8 cellular contexts compared by ENCODE assay signal in the genomic region with DNA sequence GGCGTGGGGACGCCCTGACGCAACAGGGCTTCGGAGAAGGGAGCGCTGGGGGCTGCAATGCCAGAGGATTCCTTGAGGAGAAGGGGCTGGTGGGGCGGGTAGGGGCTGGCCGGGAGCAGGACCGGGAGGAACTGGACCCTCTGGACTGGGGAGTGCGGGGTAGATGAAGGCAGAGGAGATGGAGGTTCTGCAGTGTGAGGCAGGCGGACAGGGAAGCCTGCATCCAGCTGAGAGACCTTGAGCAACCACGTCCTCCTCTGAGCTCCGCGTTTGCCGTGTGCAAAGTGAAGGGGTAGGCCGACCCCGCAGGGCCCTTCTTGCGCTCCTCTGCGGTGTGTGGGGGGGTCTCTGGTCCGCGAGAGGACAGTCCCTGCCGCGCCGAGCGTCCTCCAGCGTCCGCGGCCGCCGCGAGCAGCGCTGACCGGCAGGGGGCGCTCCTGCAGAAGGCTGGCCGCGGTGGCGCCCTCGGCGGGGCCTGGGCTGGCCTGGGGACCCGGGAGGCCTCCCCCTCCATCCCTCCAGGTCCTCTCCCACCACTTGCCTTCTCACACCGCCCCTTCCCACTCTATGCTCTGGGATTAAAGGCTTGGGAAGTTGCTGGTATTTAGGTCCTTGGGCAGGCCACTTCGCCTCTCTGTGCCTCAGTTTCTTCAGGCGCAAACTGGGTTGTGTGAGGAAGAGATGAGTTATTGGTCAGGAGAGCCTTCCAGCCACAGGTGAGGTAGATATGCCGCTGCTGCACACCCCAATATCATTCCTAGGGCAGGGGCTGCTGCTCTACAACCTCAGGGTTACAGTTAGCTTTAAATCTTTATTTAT. TPM values are rescaled to one million over a fixed set of nuclear protein-coding genes. Genes with fewer than 3 reads are reported as not detected.
A peak's percentile ranks its signal among the peaks of the same experiment; 100 is the strongest.
DNase-seq lines count a peak whose midpoint lies in the region; ATAC-seq and TF ChIP-seq lines count a peak whose summit lies in the region.

No MANE protein-coding gene starts in this region.

- peaks cover 0 to 9% (median 0%) of the 10 kb centered on the region in 3 donors for H3K9me3 ChIP-seq in body of pancreas
- peaks cover 10% of the 10 kb centered on the region; the same call in 1 of the 2 replicates for H3K9me3 ChIP-seq in SJCRH30 (replicated peaks)

- DNase-seq in AG08396 (ENCODE audit: low spot score): peak; percentile 80
- peak; percentile 86 for DNase-seq in HuH-7 (ENCODE audit: low spot score)
- peak in 2 of 4 donors; percentile 44 to 52 for DNase-seq in body of pancreas
- peak; percentile 13 to 30 for DNase-seq in lung microvascular endothelial cell (ENCODE audit: low read depth in 2 of 2)
- DNase-seq in cerebellum (ENCODE audit: low spot score): no peak
- DNase-seq in SJCRH30: no peak
- DNase-seq in NCI-H526 treated with DMSO at 0.1 percent for 48 hours (lab: John Stamatoyannopoulos, UW): no peak

- H3K27me3 ChIP-seq in body of pancreas (peaks cover 0 to 7% of the 10 kb centered on the region in 2 donors), SJCRH30 (no peaks in the 10 kb centered on the region)

- H3K27ac ChIP-seq in body of pancreas (no peak overlapping the region), SJCRH30 (no peak overlapping the region)

- peaks cover 7% of the 10 kb centered on the region for H3K4me1 ChIP-seq in body of pancreas
- H3K4me1 ChIP-seq in SJCRH30: no peaks in the 10 kb centered on the region

- H3K4me3 ChIP-seq in body of pancreas (no peak overlapping the region), SJCRH30 (no peak overlapping the region)

- H3K36me3 ChIP-seq in body of pancreas (replicated peaks in 1 of 2; ENCODE audit: insufficient read depth in 1 of 2, low read depth in 2 of 2): no peaks in the 10 kb centered on the region
- no peaks in the 10 kb centered on the region for H3K36me3 ChIP-seq in SJCRH30

- WGBS in body of pancreas, 2 donors: 11 to 37% methylated on average over 14 to 43 of the region's 43 CpGs

- peak; percentile 72 for ATAC-seq in body of pancreas
- no peak for ATAC-seq in GM18870 (IDR thresholded peaks at IDR 0.05; ENCODE audit: unreplicated experiment)

- intact Hi-C loops in body of pancreas (cut with DNase I): no loop called here

- peak; percentile 49 to 88 (median 76) for TF ChIP-seq CTCF in body of pancreas (IDR thresholded peaks at IDR 0.05)

- TF ChIP-seq POLR2A in body of pancreas (IDR thresholded peaks at IDR 0.05): no peak

RNA-seq across cellular contexts. Expression of a gene that starts 9.6 kb away (rescaled TPM):
- not detected for total RNA-seq in body of pancreas
- total RNA-seq in lung microvascular endothelial cell: not detected in 2 replicates
- 4.1 TPM for total RNA-seq in cerebellum
- not detected in 2 replicates for total RNA-seq in SJCRH30 (2014; rRNA removed; shearing (Covaris generic))

RNA-seq across cellular contexts. Expression of a gene that starts 23.3 kb away (rescaled TPM):
- total RNA-seq in body of pancreas (1 to 10 TPM in 1 of 2 donors, under 1 TPM in 1; 0.26 to 1.6 TPM), lung microvascular endothelial cell (0.79 and 1.1 TPM in 2 replicates), cerebellum (12.3 TPM)
- 10.8 and 11.9 TPM in 2 replicates for total RNA-seq in SJCRH30 (2014; rRNA removed; shearing (Covaris generic))

Comparison
In these comparisons a context has a peak if more than half of its experiments do, and no peak if none do; other contexts are left out.
1. DNase-seq: peak in AG08396 (single experiment), HuH-7 (single experiment) and lung microvascular endothelial cell (2 of 2); none in cerebellum (single experiment), SJCRH30 (0 of 2) and NCI-H526 treated with DMSO at 0.1 percent for 48 hours (single experiment).